In the genomic region with DNA sequence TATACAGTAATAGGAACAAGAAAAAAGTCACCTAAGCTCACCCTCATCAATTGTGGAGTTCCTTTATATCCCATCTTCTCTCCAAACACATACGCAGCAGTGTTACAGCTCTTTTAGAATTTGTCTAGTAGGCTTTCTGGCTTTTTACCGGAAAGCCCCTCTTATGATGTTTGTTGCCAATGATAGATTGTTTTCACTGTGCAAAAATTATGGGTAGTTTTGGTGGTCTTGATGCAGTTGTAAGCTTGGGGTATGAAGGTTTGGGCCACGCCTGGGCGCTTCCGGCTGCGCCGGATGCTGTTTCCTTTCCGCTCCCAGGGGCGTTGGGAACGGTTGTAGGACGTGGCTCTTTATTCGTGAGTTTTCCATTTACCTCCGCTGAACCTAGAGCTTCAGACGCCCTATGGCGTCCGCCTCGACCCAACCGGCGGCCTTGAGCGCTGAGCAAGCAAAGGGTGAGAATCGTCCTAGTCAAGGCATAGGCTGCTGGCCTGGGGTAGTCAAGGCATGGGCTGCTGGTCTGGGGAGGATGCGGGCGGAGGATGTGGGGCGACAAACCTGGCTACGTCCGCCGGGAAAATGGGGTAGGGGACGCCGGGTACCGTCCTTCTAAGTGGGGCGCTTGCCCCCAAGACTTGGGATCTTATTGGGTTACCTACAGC, we compare ENCODE assay signal across 8 cellular contexts. TPM values are rescaled to one million over a fixed set of nuclear protein-coding genes. Genes with fewer than 3 reads are reported as not detected.
DNase-seq lines count a peak whose midpoint lies in the region; ATAC-seq and TF ChIP-seq lines count a peak whose summit lies in the region.

Gene C12orf57 (plus strand): TSS at position 304 of the 662 bp plus-strand sequence. CDS start 100 bp downstream, at position 404.
Gene RNU7-1 (plus strand): TSS at position 98 of the 662 bp plus-strand sequence.

- H3K9ac ChIP-seq in GM23248 (peak within 1 kb of the TSS; percentile 89), fibroblast of lung (ENCODE audit: insufficient read depth, low read length) (peak within 1 kb of the TSS; percentile 81)

- 0 out of 2 replicates have a peak, but pooled peaks cover 5% of the 10 kb centered on the region for H3K36me3 ChIP-seq in GM23248 (ENCODE audit: low read depth)
- H3K36me3 ChIP-seq in KOPT-K1 (ENCODE audit: insufficient read depth, low read length) = peaks cover 16% of the 10 kb centered on the region; the same call in 1 of the 2 replicates
- peaks cover 23% of the 10 kb centered on the region for H3K36me3 ChIP-seq in fibroblast of lung (ENCODE audit: control insufficient read depth, insufficient read depth, low read length)
- peaks cover 4% of the 10 kb centered on the region for H3K36me3 ChIP-seq in thoracic aorta

- peak within 1 kb of the TSS; percentile 99 to 100 (median 100) for H3K27ac Mint-ChIP-seq in nephron

- no peaks in the 10 kb centered on the region for H3K9me3 Mint-ChIP-seq in nephron

- H2AFZ ChIP-seq in GM23248 (peak within 1 kb of the TSS; percentile 31), fibroblast of lung (ENCODE audit: low read length) (no peak within 1 kb of the TSS)

- H4K20me1 ChIP-seq in GM23248 (ENCODE audit: insufficient read depth) (no peaks in the 10 kb centered on the region), fibroblast of lung (ENCODE audit: control insufficient read depth, extremely low read depth, insufficient read depth, low read length) (no peaks in the 10 kb centered on the region)

- H3K4me1 ChIP-seq in GM23248 (ENCODE audit: insufficient read depth) = peaks cover 17% of the 10 kb centered on the region
- peaks cover 15% of the 10 kb centered on the region for H3K4me1 ChIP-seq in fibroblast of lung (ENCODE audit: control insufficient read depth, extremely low read depth, insufficient read depth, low read length)
- peaks cover 21 to 34% of the 10 kb centered on the region in 2 donors for H3K4me1 ChIP-seq in thoracic aorta (ENCODE audit: control insufficient read depth in 1 of 2, low read depth in 2 of 2)

- in situ Hi-C loops in GM23248 (cut with MboI) = loop anchor here (10.0 kb wide), 1 partner anchor 171 kb away; no protein-coding TSS in a partner anchor

- no peaks in the 10 kb centered on the region for H3K9me2 ChIP-seq in GM23248 (ENCODE audit: insufficient read depth)

- peaks cover 51% of the 10 kb centered on the region for H3F3A ChIP-seq in GM23248 (ENCODE audit: insufficient read depth)

- 1% methylated on average over 29 to 31 of the region's 31 CpGs for WGBS in GM23248 (ENCODE audit: low coverage in 1 of 2, low lambda C conversion rate in 2 of 2, missing lambda C conversion rate in 2 of 2), 2 experiments

- DNase-seq in Daoy (ENCODE audit: low read depth) (peak; percentile 98), GM23248 (peak; percentile 90), fibroblast of lung (ENCODE audit: low read depth in 2 of 2) (peak in 1 of 2 donors; percentile 90), thoracic aorta (ENCODE audit: low spot score) (no peak)
- DNase-seq in activated effector memory CD4-positive, alpha-beta T cell treated with Interleukin-2 at 50 U/mL for 16 hours = peak; percentile 55

- no peaks in the 10 kb centered on the region for H3K9me3 ChIP-seq in GM23248 (ENCODE audit: low read depth)
- H3K9me3 ChIP-seq in KOPT-K1 (ENCODE audit: insufficient read depth, low read length, poor library complexity, severe bottlenecking) = no peaks in the 10 kb centered on the region
- H3K9me3 ChIP-seq in fibroblast of lung (ENCODE audit: control insufficient read depth, insufficient read depth, low read depth, low read length) = no peaks in the 10 kb centered on the region
- H3K9me3 ChIP-seq in thoracic aorta = no peaks in the 10 kb centered on the region

- H3K4me1 Mint-ChIP-seq in nephron = peaks cover 49% of the 10 kb centered on the region

- H3K27me3 ChIP-seq in GM23248 (replicated peaks; ENCODE audit: insufficient read depth) = no peaks in the 10 kb centered on the region
- no peaks in the 10 kb centered on the region for H3K27me3 ChIP-seq in fibroblast of lung (ENCODE audit: control insufficient read depth, insufficient read depth, low read length)
- H3K27me3 ChIP-seq in thoracic aorta (replicated peaks; ENCODE audit: insufficient read depth) = no peaks in the 10 kb centered on the region

- H3K36me3 Mint-ChIP-seq in nephron (ENCODE audit: low read depth) = peaks cover 24% of the 10 kb centered on the region

- peak; percentile 56 for ATAC-seq in thoracic aorta (ENCODE audit: insufficient number of reproducible peaks, low FRiP score, low read depth)

- peaks cover 4% of the 10 kb centered on the region for H3K27me3 Mint-ChIP-seq in nephron (ENCODE audit: low read depth)

- H3K4me3 ChIP-seq in GM23248 (peak within 1 kb of the TSS; percentile 82), fibroblast of lung (replicated peaks in 1 of 4; ENCODE audit: control extremely low read depth in 1 of 4, insufficient read depth in 1 of 4, low read depth in 3 of 4, low read length in 4 of 4) (peak within 1 kb of the TSS; percentile 64 to 75 (median 70)), thoracic aorta (peak within 1 kb of the TSS; percentile 77)

- peaks cover 11% of the 10 kb centered on the region; the same call in 1 of the 2 replicates for H3K79me2 ChIP-seq in GM23248 (ENCODE audit: insufficient read depth)
- peaks cover 2% of the 10 kb centered on the region for H3K79me2 ChIP-seq in fibroblast of lung (ENCODE audit: control insufficient read depth, insufficient read depth, low read length)

- peak within 1 kb of the TSS; percentile 89 to 95 (median 92) for H3K4me3 Mint-ChIP-seq in nephron

- H3K4me2 ChIP-seq in GM23248 (ENCODE audit: unreplicated experiment) = peak within 1 kb of the TSS; percentile 76
- peak within 1 kb of the TSS; percentile 95 for H3K4me2 ChIP-seq in fibroblast of lung (ENCODE audit: extremely low read depth, insufficient read depth, low read length)

- H3K27ac ChIP-seq in GM23248 = peak within 1 kb of the TSS; percentile 92
- peak within 1 kb of the TSS; percentile 93 for H3K27ac ChIP-seq in KOPT-K1 (ENCODE audit: low read depth, low read length, poor library complexity, severe bottlenecking)
- peak within 1 kb of the TSS; percentile 94 for H3K27ac ChIP-seq in fibroblast of lung (ENCODE audit: insufficient read depth, low read length)
- H3K27ac ChIP-seq in thoracic aorta = peak within 1 kb of the TSS; percentile 95 to 99

- TF ChIP-seq CTCF in fibroblast of lung (conservative IDR thresholded peaks at IDR 0.05 in 1 of 2, IDR thresholded peaks at IDR 0.05 in 1 of 2; ENCODE audit: low read depth in 1 of 2, low read length in 2 of 2) (no peak), nephron (IDR thresholded peaks at IDR 0.05; ENCODE audit: unreplicated experiment in 3 of 3) (no peak), thoracic aorta (IDR thresholded peaks at IDR 0.05) (no peak)

TF ChIP-seq in PFSK-1, 5 proteins besides CTCF, POLR2A, EP300 and RAD21:
- TF ChIP-seq, protein P1, sequence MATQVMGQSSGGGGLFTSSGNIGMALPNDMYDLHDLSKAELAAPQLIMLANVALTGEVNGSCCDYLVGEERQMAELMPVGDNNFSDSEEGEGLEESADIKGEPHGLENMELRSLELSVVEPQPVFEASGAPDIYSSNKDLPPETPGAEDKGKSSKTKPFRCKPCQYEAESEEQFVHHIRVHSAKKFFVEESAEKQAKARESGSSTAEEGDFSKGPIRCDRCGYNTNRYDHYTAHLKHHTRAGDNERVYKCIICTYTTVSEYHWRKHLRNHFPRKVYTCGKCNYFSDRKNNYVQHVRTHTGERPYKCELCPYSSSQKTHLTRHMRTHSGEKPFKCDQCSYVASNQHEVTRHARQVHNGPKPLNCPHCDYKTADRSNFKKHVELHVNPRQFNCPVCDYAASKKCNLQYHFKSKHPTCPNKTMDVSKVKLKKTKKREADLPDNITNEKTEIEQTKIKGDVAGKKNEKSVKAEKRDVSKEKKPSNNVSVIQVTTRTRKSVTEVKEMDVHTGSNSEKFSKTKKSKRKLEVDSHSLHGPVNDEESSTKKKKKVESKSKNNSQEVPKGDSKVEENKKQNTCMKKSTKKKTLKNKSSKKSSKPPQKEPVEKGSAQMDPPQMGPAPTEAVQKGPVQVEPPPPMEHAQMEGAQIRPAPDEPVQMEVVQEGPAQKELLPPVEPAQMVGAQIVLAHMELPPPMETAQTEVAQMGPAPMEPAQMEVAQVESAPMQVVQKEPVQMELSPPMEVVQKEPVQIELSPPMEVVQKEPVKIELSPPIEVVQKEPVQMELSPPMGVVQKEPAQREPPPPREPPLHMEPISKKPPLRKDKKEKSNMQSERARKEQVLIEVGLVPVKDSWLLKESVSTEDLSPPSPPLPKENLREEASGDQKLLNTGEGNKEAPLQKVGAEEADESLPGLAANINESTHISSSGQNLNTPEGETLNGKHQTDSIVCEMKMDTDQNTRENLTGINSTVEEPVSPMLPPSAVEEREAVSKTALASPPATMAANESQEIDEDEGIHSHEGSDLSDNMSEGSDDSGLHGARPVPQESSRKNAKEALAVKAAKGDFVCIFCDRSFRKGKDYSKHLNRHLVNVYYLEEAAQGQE (IDR thresholded peaks at IDR 0.05; ENCODE audit: insufficient read depth in 1 of 2, low read depth in 2 of 2, low read length in 2 of 2) = peak in 1 of 2 experiments; percentile 62; a peak in 2 of 4 replicates
- TF ChIP-seq POLR2AphosphoS5 (IDR thresholded peaks at IDR 0.05; ENCODE audit: low read depth, low read length) = peak; percentile 100
- peak; percentile 100 for TF ChIP-seq SIN3A (IDR thresholded peaks at IDR 0.05; ENCODE audit: borderline replicate concordance, insufficient read depth, low read length)
- TF ChIP-seq FOXP2 (optimal IDR thresholded peaks at IDR 0.05; ENCODE audit: borderline replicate concordance, extremely low read depth, extremely low read length, insufficient read depth) = no peak
- peak; percentile 72; the same call in 1 of the 2 replicates for TF ChIP-seq TAF1 (IDR thresholded peaks at IDR 0.05; ENCODE audit: borderline replicate concordance, insufficient read depth, low read length)
TF ChIP-seq in PFSK-1: peak in this region for 4.

RNA-seq across cellular contexts. Expression of gene C12orf57, which starts in this region (rescaled TPM):
- total RNA-seq in Daoy (2014; rRNA removed; shearing (Covaris generic)) = 216 and 272 TPM in 2 replicates
- total RNA-seq in GM23248 (2014; rRNA removed; shearing (Covaris generic)) = 261 and 264 TPM in 2 replicates
- 247 and 257 TPM in 2 replicates for polyA plus RNA-seq in GM23248 (2016; fragmentation: Nextera tagmentation; extraction: Ambion mirVana)
- polyA plus RNA-seq in PFSK-1 (2012; ENCODE audit: insufficient read length, low read depth) = 315 TPM
- total RNA-seq in fibroblast of lung = 107 and 177 TPM in 2 replicates
- 172 and 220 TPM in 2 replicates for polyA plus RNA-seq in fibroblast of lung
- 181 and 214 TPM in 2 replicates for polyA plus RNA-seq in fibroblast of lung (2012)
- 60.1 and 67.8 TPM in 2 replicates for polyA minus RNA-seq in fibroblast of lung (ENCODE audit: low replicate concordance)
- total RNA-seq in thoracic aorta = 100 to 1,000 TPM; 370 to 416 TPM

RNA-seq across cellular contexts. Expression of gene RNU7-1, which starts in this region (rescaled TPM):
- total RNA-seq in Daoy (2014; rRNA removed; shearing (Covaris generic)) = not detected in 2 replicates
- not detected in 2 replicates for total RNA-seq in GM23248 (2014; rRNA removed; shearing (Covaris generic))
- not detected in 2 replicates for polyA plus RNA-seq in GM23248 (2016; fragmentation: Nextera tagmentation; extraction: Ambion mirVana)
- not detected for polyA plus RNA-seq in PFSK-1 (2012; ENCODE audit: insufficient read length, low read depth)
- total RNA-seq in fibroblast of lung = not detected in 2 replicates
- not detected in 2 replicates for polyA plus RNA-seq in fibroblast of lung
- polyA plus RNA-seq in fibroblast of lung (2012) = not detected in 2 replicates
- not detected in 2 replicates for polyA minus RNA-seq in fibroblast of lung (ENCODE audit: low replicate concordance)
- total RNA-seq in thoracic aorta = not detected
